Comparison of ENCODE assay signal across 8 cellular contexts in genomic region chr3:50235716-50236483, GRCh38. TPM values are rescaled to one million over a fixed set of nuclear protein-coding genes. Genes with fewer than 3 reads are reported as not detected.
DNase-seq lines count a peak whose midpoint lies in the region; ATAC-seq and TF ChIP-seq lines count a peak whose summit lies in the region.

TSS of gene GNAI2 (plus strand) at chr3:50236204. CDS start at chr3:50236336, 132 bp downstream.

- H3K4me1 Mint-ChIP-seq in T-helper 1 cell treated with Interleukin-12 subunit alpha and Interleukin-12 subunit beta and Interleukin-4 antibody, amounts not matched to agents 30 μg/mL and 1 μg/mL, for 36 hours (ENCODE audit: low read depth) = peaks cover 29% of the 10 kb centered on the region

- peak within 1 kb of the TSS; percentile 86 to 100 (median 94) for H3K27ac ChIP-seq in heart right ventricle
- peak within 1 kb of the TSS; percentile 87 for H3K27ac ChIP-seq in upper lobe of right lung

- no peaks in the 10 kb centered on the region for H3K27me3 Mint-ChIP-seq in T-helper 1 cell treated with Interleukin-12 subunit alpha and Interleukin-12 subunit beta and Interleukin-4 antibody, amounts not matched to agents 30 μg/mL and 1 μg/mL, for 36 hours (ENCODE audit: low read depth)

- H3K4me3 ChIP-seq in heart right ventricle (peak within 1 kb of the TSS; percentile 67 to 98 (median 90)), upper lobe of right lung (peak within 1 kb of the TSS; percentile 88)

- DNase-seq in GM13977 (ENCODE audit: low spot score) = peak; percentile 100
- peak; percentile 63 for DNase-seq in NCI-H1694 (lab: John Stamatoyannopoulos, UW)
- peak; percentile 98 for DNase-seq in amniotic stem cell (lab: John Stamatoyannopoulos, UW)
- peak; percentile 98 to 99 for DNase-seq in heart right ventricle
- DNase-seq in posterior vena cava (ENCODE audit: low spot score) = peak; percentile 99
- peak; percentile 99 for DNase-seq in upper lobe of right lung

- H3K4me1 ChIP-seq in heart right ventricle (peaks cover 20 to 51% (median 40%) of the 10 kb centered on the region in 9 donors), upper lobe of right lung (peaks cover 39% of the 10 kb centered on the region)

- H3K27ac Mint-ChIP-seq in T-helper 1 cell treated with Interleukin-12 subunit alpha and Interleukin-12 subunit beta and Interleukin-4 antibody, amounts not matched to agents 30 μg/mL and 1 μg/mL, for 36 hours = peak within 1 kb of the TSS; percentile 82

- H3K36me3 Mint-ChIP-seq in T-helper 1 cell treated with Interleukin-12 subunit alpha and Interleukin-12 subunit beta and Interleukin-4 antibody, amounts not matched to agents 30 μg/mL and 1 μg/mL, for 36 hours (ENCODE audit: low read depth) = peaks cover 18% of the 10 kb centered on the region

- peak; percentile 90 for ATAC-seq in HG02884 (IDR thresholded peaks at IDR 0.05; ENCODE audit: unreplicated experiment)
- peak; percentile 91 to 95 (median 92) for ATAC-seq in heart right ventricle
- peak; percentile 92 for ATAC-seq in upper lobe of right lung

- TF ChIP-seq CTCF in GM13977 (IDR thresholded peaks at IDR 0.05; ENCODE audit: extremely low read depth, insufficient read depth, missing control alignments) (no peak), heart right ventricle (IDR thresholded peaks at IDR 0.05) (no peak), upper lobe of right lung (IDR thresholded peaks at IDR 0.05) (no peak)

- H3K36me3 ChIP-seq in heart right ventricle (peaks cover 0 to 22% (median 0%) of the 10 kb centered on the region in 9 donors), upper lobe of right lung (peaks cover 17% of the 10 kb centered on the region)

- WGBS in heart right ventricle, 2 donors = 1% methylated on average over 68 to 75 of the region's 75 CpGs

- H3K9me3 ChIP-seq in heart right ventricle (no peaks in the 10 kb centered on the region), upper lobe of right lung (no peaks in the 10 kb centered on the region)

- in situ Hi-C loops in GM13977 (cut with MboI; ENCODE audit: low pct_unique_long_range_greater_than_20kb, low sequenced_read_pairs, unreplicated experiment) = no loop called here

- intact Hi-C loops in heart right ventricle (cut with DNase I) (loop anchor here in 1 of 10 donors (5.0 kb wide), 1 partner anchor 86 kb away; the partner anchor contains the start of gene HYAL2), posterior vena cava (cut with DNase I) (no loop called here), upper lobe of right lung (cut with DNase I) (no loop called here)

- H3K27me3 ChIP-seq in heart right ventricle = no peaks in the 10 kb centered on the region
- no peaks in the 10 kb centered on the region for H3K27me3 ChIP-seq in upper lobe of right lung

- peak within 1 kb of the TSS; percentile 91 for H3K4me3 Mint-ChIP-seq in T-helper 1 cell treated with Interleukin-12 subunit alpha and Interleukin-12 subunit beta and Interleukin-4 antibody, amounts not matched to agents 30 μg/mL and 1 μg/mL, for 36 hours

- H3K9me3 Mint-ChIP-seq in T-helper 1 cell treated with Interleukin-12 subunit alpha and Interleukin-12 subunit beta and Interleukin-4 antibody, amounts not matched to agents 30 μg/mL and 1 μg/mL, for 36 hours = no peaks in the 10 kb centered on the region

RNA-seq across cellular contexts. Expression of gene GNAI2, which starts in this region (rescaled TPM):
- total RNA-seq in heart right ventricle = 100 to 1,000 TPM; 112 to 270 (median 146) TPM
- 100 to 1,000 TPM; 107 to 171 TPM for polyA plus RNA-seq in heart right ventricle
- 100 to 1,000 TPM; 261 to 265 TPM for total RNA-seq in posterior vena cava
- 321 TPM for total RNA-seq in upper lobe of right lung

Comparison
In these comparisons a context has a peak if more than half of its experiments do, and no peak if none do; other contexts are left out.
1. Peak in every context shown above with its lines: DNase-seq, ATAC-seq, H3K4me3 ChIP-seq and H3K27ac ChIP-seq.